In genomic region chr3:42159706-42160472, GRCh38 we compare ENCODE assay signal across 8 cellular contexts.
A peak's percentile ranks its signal among the peaks of the same experiment; 100 is the strongest.
DNase-seq lines count a peak whose midpoint lies in the region; ATAC-seq, FAIRE-seq and TF ChIP-seq lines count a peak whose summit lies in the region.

No MANE protein-coding gene starts in this region.

- peak overlapping the region; percentile 84 for H3K27ac Mint-ChIP-seq in WTC11
- peak overlapping the region in 1 of 2 donors; percentile 60 for H3K27ac Mint-ChIP-seq in natural killer cell treated with Interleukin-12 subunit alpha and Interleukin-12 subunit beta and Interleukin-15 and Interleukin-18, amount 100 ng/mL, for 72 hours

- no peaks in the 10 kb centered on the region for H3K27me3 ChIP-seq in BLaER1 treated with 17β-estradiol and CSF1 and Interleukin-3, amounts not matched to agents 10 nM and 100 nM

- CTCF ChIA-PET in WTC11 (lab: Charles Lee), result interaction anchor here (0.6 to 4.6 kb wide), 8 partner anchors 31 to 723 kb away, joined by 3 to 35 read pairs (median 6); no protein-coding TSS in a partner anchor

- H3K9ac ChIP-seq in BLaER1 treated with 17β-estradiol and CSF1 and Interleukin-3, amounts not matched to agents 10 nM and 100 nM, result peak overlapping the region in 10 of 11 experiments; percentile 15 to 57 (median 43); a peak in 16 of 22 replicates

- H3K36me3 Mint-ChIP-seq in WTC11, result no peaks in the 10 kb centered on the region
- H3K36me3 Mint-ChIP-seq in natural killer cell treated with Interleukin-12 subunit alpha and Interleukin-12 subunit beta and Interleukin-15 and Interleukin-18, amount 100 ng/mL, for 72 hours, result no peaks in the 10 kb centered on the region

- H3K36me3 ChIP-seq in BLaER1 treated with 17β-estradiol and CSF1 and Interleukin-3, amounts not matched to agents 10 nM and 100 nM, result peaks cover 0 to 11% (median 2%) of the 10 kb centered on the region in 11 experiments; a peak in 2 of 22 replicates

- H3K4me1 Mint-ChIP-seq in WTC11, result peaks cover 41% of the 10 kb centered on the region
- peaks cover 16 to 19% of the 10 kb centered on the region in 2 donors for H3K4me1 Mint-ChIP-seq in natural killer cell treated with Interleukin-12 subunit alpha and Interleukin-12 subunit beta and Interleukin-15 and Interleukin-18, amount 100 ng/mL, for 72 hours (ENCODE audit: low read depth in 2 of 2)

- peak overlapping the region; percentile 66 to 89 (median 79) for H3K4me2 ChIP-seq in BLaER1 treated with 17β-estradiol and CSF1 and Interleukin-3, amounts not matched to agents 10 nM and 100 nM

- ATAC-seq in WTC11, result peak; percentile 92
- ATAC-seq in natural killer cell treated with Interleukin-12 subunit alpha and Interleukin-12 subunit beta and Interleukin-15 and Interleukin-18, amount 100 ng/mL, for 72 hours, result peak; percentile 74 to 80
- ATAC-seq in HG02973 (IDR thresholded peaks at IDR 0.05; ENCODE audit: unreplicated experiment), result no peak

- peak; percentile 44 for DNase-seq in GM19239 (ENCODE audit: insufficient read length, low spot score)
- DNase-seq in HPDE6-E6E7 (ENCODE audit: extremely low spot score), result peak; percentile 51
- peak; percentile 86 for DNase-seq in WTC11 (ENCODE audit: low spot score)
- DNase-seq in epithelial cell of prostate (ENCODE audit: low read depth, low spot score), result peak; percentile 48
- no peak for DNase-seq in natural killer cell treated with Interleukin-12 subunit alpha and Interleukin-12 subunit beta and Interleukin-15 and Interleukin-18, amount 100 ng/mL, for 72 hours (ENCODE audit: low spot score)
- DNase-seq in foreskin melanocyte, result no peak

- peaks cover 2 to 89% (median 26%) of the 10 kb centered on the region in 11 experiments; a peak in 11 of 22 replicates for H4K20me1 ChIP-seq in BLaER1 treated with 17β-estradiol and CSF1 and Interleukin-3, amounts not matched to agents 10 nM and 100 nM

- H3K9me3 Mint-ChIP-seq in WTC11, result no peaks in the 10 kb centered on the region
- H3K9me3 Mint-ChIP-seq in natural killer cell treated with Interleukin-12 subunit alpha and Interleukin-12 subunit beta and Interleukin-15 and Interleukin-18, amount 100 ng/mL, for 72 hours, result no peaks in the 10 kb centered on the region

- FAIRE-seq in GM19239 (lab: Jason Lieb, UNC), result peak; percentile 83

- H3K4me3 ChIP-seq in BLaER1 treated with 17β-estradiol and CSF1 and Interleukin-3, amounts not matched to agents 10 nM and 100 nM, result peak overlapping the region in 9 of 10 experiments; percentile 19 to 60 (median 42); a peak in 15 of 20 replicates

- peak overlapping the region; percentile 72 for H3K4me3 Mint-ChIP-seq in WTC11
- no peak overlapping the region for H3K4me3 Mint-ChIP-seq in natural killer cell treated with Interleukin-12 subunit alpha and Interleukin-12 subunit beta and Interleukin-15 and Interleukin-18, amount 100 ng/mL, for 72 hours

- H3K27me3 Mint-ChIP-seq in WTC11 (ENCODE audit: low read depth), result no peaks in the 10 kb centered on the region
- H3K27me3 Mint-ChIP-seq in natural killer cell treated with Interleukin-12 subunit alpha and Interleukin-12 subunit beta and Interleukin-15 and Interleukin-18, amount 100 ng/mL, for 72 hours, result no peaks in the 10 kb centered on the region

- no peak for TF ChIP-seq CTCF in WTC11 (IDR thresholded peaks at IDR 0.05)

- peaks cover 45 to 70% (median 66%) of the 10 kb centered on the region in 10 experiments for H3K4me1 ChIP-seq in BLaER1 treated with 17β-estradiol and CSF1 and Interleukin-3, amounts not matched to agents 10 nM and 100 nM

- H3K9me3 ChIP-seq in BLaER1 treated with 17β-estradiol and CSF1 and Interleukin-3, amounts not matched to agents 10 nM and 100 nM (replicated peaks in 1 of 11), result peaks cover 0 to 3% (median 0%) of the 10 kb centered on the region in 11 experiments; a peak in 1 of 22 replicates

- H3K27ac ChIP-seq in BLaER1 treated with 17β-estradiol and CSF1 and Interleukin-3, amounts not matched to agents 10 nM and 100 nM, result peak overlapping the region; percentile 5 to 68 (median 47); a peak in 21 of 22 replicates
- peak overlapping the region; percentile 74 for H3K27ac ChIP-seq in epithelial cell of prostate

- POLR2A ChIA-PET in WTC11 (lab: Charles Lee), result interaction anchor here (0.6 to 1.2 kb wide), 4 partner anchors 10 to 15 kb away, joined by 3 to 8 read pairs (median 4); no protein-coding TSS in a partner anchor

TF ChIP-seq in WTC11, 78 proteins besides CTCF, POLR2A, EP300 and RAD21:
- no peak for TF ChIP-seq TP53 (CRISPR knock-in tag; IDR thresholded peaks at IDR 0.05)
- peak; percentile 69; the same call in 1 of the 2 replicates for TF ChIP-seq SP1 (CRISPR knock-in tag; conservative IDR thresholded peaks at IDR 0.05)
- TF ChIP-seq, protein P1, sequence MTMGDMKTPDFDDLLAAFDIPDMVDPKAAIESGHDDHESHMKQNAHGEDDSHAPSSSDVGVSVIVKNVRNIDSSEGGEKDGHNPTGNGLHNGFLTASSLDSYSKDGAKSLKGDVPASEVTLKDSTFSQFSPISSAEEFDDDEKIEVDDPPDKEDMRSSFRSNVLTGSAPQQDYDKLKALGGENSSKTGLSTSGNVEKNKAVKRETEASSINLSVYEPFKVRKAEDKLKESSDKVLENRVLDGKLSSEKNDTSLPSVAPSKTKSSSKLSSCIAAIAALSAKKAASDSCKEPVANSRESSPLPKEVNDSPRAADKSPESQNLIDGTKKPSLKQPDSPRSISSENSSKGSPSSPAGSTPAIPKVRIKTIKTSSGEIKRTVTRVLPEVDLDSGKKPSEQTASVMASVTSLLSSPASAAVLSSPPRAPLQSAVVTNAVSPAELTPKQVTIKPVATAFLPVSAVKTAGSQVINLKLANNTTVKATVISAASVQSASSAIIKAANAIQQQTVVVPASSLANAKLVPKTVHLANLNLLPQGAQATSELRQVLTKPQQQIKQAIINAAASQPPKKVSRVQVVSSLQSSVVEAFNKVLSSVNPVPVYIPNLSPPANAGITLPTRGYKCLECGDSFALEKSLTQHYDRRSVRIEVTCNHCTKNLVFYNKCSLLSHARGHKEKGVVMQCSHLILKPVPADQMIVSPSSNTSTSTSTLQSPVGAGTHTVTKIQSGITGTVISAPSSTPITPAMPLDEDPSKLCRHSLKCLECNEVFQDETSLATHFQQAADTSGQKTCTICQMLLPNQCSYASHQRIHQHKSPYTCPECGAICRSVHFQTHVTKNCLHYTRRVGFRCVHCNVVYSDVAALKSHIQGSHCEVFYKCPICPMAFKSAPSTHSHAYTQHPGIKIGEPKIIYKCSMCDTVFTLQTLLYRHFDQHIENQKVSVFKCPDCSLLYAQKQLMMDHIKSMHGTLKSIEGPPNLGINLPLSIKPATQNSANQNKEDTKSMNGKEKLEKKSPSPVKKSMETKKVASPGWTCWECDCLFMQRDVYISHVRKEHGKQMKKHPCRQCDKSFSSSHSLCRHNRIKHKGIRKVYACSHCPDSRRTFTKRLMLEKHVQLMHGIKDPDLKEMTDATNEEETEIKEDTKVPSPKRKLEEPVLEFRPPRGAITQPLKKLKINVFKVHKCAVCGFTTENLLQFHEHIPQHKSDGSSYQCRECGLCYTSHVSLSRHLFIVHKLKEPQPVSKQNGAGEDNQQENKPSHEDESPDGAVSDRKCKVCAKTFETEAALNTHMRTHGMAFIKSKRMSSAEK (CRISPR knock-in tag; IDR thresholded peaks at IDR 0.05; ENCODE audit: borderline replicate concordance), result no peak
- no peak for TF ChIP-seq USF2 (CRISPR knock-in tag; IDR thresholded peaks at IDR 0.05)
- no peak for TF ChIP-seq NFE2L1 (CRISPR knock-in tag; IDR thresholded peaks at IDR 0.05)
- TF ChIP-seq ZNF423 (CRISPR knock-in tag; IDR thresholded peaks at IDR 0.05), result 0 out of 2 replicates have a peak, but pooled peaks have one; percentile 24
- peak; percentile 71; the same call in 1 of the 2 replicates for TF ChIP-seq FOXP1 (CRISPR knock-in tag; IDR thresholded peaks at IDR 0.05; ENCODE audit: borderline replicate concordance)
- TF ChIP-seq ZNF416 (CRISPR knock-in tag; IDR thresholded peaks at IDR 0.05), result no peak
- no peak for TF ChIP-seq OVOL2 (CRISPR knock-in tag; IDR thresholded peaks at IDR 0.05; ENCODE audit: borderline replicate concordance)
- TF ChIP-seq ZNF138 (CRISPR knock-in tag; conservative IDR thresholded peaks at IDR 0.05), result no peak
- no peak for TF ChIP-seq ZNF232 (CRISPR knock-in tag; IDR thresholded peaks at IDR 0.05)
- TF ChIP-seq ETV6 (CRISPR knock-in tag; IDR thresholded peaks at IDR 0.05), result no peak; the same call in 1 of the 2 replicates
- TF ChIP-seq TEAD1 (CRISPR knock-in tag; IDR thresholded peaks at IDR 0.05), result no peak
- peak; percentile 89 for TF ChIP-seq FOXK1 (CRISPR knock-in tag; IDR thresholded peaks at IDR 0.05)
- 0 out of 2 replicates have a peak, but pooled peaks have one; percentile 36 for TF ChIP-seq ZNF671 (CRISPR knock-in tag; IDR thresholded peaks at IDR 0.05)
- no peak for TF ChIP-seq NFYB (CRISPR knock-in tag; conservative IDR thresholded peaks at IDR 0.05; ENCODE audit: low read depth)
- TF ChIP-seq, protein P2, sequence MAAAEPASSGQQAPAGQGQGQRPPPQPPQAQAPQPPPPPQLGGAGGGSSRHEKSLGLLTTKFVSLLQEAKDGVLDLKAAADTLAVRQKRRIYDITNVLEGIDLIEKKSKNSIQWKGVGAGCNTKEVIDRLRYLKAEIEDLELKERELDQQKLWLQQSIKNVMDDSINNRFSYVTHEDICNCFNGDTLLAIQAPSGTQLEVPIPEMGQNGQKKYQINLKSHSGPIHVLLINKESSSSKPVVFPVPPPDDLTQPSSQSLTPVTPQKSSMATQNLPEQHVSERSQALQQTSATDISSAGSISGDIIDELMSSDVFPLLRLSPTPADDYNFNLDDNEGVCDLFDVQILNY (CRISPR knock-in tag; IDR thresholded peaks at IDR 0.05), result 0 out of 2 replicates have a peak, but pooled peaks have one; percentile 5
TF ChIP-seq in WTC11: peak in this region for 6.

Comparison
In these comparisons a context has a peak if more than half of its experiments do, and no peak if none do; other contexts are left out.
1. DNase-seq: peak in GM19239 (single experiment), HPDE6-E6E7 (single experiment), WTC11 (single experiment) and epithelial cell of prostate (single experiment); none in natural killer cell treated with Interleukin-12 subunit alpha and Interleukin-12 subunit beta and Interleukin-15 and Interleukin-18, amount 100 ng/mL, for 72 hours (single experiment) and foreskin melanocyte (single experiment).